In the genomic region with DNA sequence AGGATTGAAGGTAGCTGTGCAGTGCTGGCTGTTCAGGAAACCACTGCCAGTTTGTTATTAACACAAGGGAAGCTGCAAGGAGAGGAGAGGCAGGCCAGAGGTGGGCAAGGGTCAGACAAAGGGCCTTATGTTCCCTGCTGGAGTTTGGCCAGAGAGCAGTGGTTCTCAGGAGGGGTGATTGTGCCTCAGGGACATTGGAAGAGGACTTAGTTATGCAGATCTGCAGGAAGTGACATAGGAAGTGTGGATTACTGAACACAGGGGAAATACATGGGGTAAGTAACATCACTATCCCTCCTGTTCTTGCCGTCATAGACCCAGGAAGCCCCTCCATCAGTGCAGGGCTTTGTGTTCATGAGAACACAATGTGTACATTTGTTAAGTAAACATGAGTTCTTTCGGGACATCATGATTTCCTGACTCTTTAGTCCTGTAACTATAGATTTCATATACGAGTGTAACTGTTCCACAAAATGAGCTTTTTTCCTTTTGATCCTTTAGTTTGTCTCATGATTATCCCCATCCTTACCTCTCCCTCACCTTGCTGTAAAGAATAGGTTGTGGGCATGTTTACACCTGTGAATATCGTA, we compare ENCODE assay signal across 25 cellular contexts. TPM values are rescaled to one million over a fixed set of nuclear protein-coding genes. Genes with fewer than 3 reads are reported as not detected.
DNase-seq lines count a peak whose midpoint lies in the region; ATAC-seq, FAIRE-seq and TF ChIP-seq lines count a peak whose summit lies in the region.
"Had no signal": no experiment of that assay in that cellular context is flagged by ENCODE, and none has a peak within 500 bp of the region (broad histone marks: within the 10 kb centered on the region; RNA-seq: fewer than 3 reads in every experiment).

No MANE protein-coding gene starts in this region.

- H3K4me2 ChIP-seq in endothelial cell of umbilical vein (ENCODE audit: insufficient read depth, low read length) = no peak overlapping the region

- H4K20me1 ChIP-seq in endothelial cell of umbilical vein (replicated peaks; ENCODE audit: control insufficient read depth, extremely low read depth, insufficient read depth, low read length) = no peaks in the 10 kb centered on the region

- no peak for TF ChIP-seq EP300 in ovary (IDR thresholded peaks at IDR 0.05)

- POLR2A ChIA-PET in endothelial cell of umbilical vein (lab: Charles Lee) = no interaction called here

- H3K36me3 ChIP-seq in endothelial cell of umbilical vein (ENCODE audit: control insufficient read depth in 2 of 2, extremely low read depth in 1 of 2, insufficient read depth in 2 of 2, low read length in 2 of 2) (peaks cover 29 to 31% of the 10 kb centered on the region in 2 experiments), ovary (no peaks in the 10 kb centered on the region)

- TF ChIP-seq CTCF in endothelial cell of umbilical vein (IDR thresholded peaks at IDR 0.05; ENCODE audit: extremely low read depth in 1 of 2, insufficient read depth in 1 of 2, low read depth in 1 of 2, low read length in 2 of 2) (no peak), ovary (IDR thresholded peaks at IDR 0.05) (no peak)

- no peaks in the 10 kb centered on the region for H3K9me1 ChIP-seq in endothelial cell of umbilical vein (replicated peaks; ENCODE audit: control insufficient read depth, extremely low read depth, insufficient read depth, low read length)

- no peak for ATAC-seq in activated CD8-positive, alpha-beta memory T cell treated with anti-CD3 and anti-CD28 coated beads, Interleukin-2, amount 10 ng/mL, durations not matched to agents 7 days and 5 days
- ATAC-seq in stimulated activated memory B cell treated with anti-CD40 and anti-IgM and Interleukin-4, amounts not matched to agents 10 μg/mL and 1 μg/mL and 100 μg/mL, for 72 hours = no peak
- ATAC-seq: K562, left cardiac atrium, mucosa of descending colon, pancreas, PC-3 had no signal

- H3K27ac Mint-ChIP-seq in activated CD8-positive, alpha-beta memory T cell treated with anti-CD3 and anti-CD28 coated beads, Interleukin-2, amount 10 ng/mL, durations not matched to agents 7 days and 5 days = peak overlapping the region; percentile 50
- H3K27ac Mint-ChIP-seq in stimulated activated memory B cell treated with anti-CD40 and anti-IgM and Interleukin-4, amounts not matched to agents 10 μg/mL and 1 μg/mL and 100 μg/mL, for 72 hours = peak overlapping the region; percentile 1
- H3K27ac Mint-ChIP-seq: type B pancreatic cell had no signal

- H2AFZ ChIP-seq in endothelial cell of umbilical vein (ENCODE audit: low read depth, low read length) = no peak overlapping the region

- H3K27me3 Mint-ChIP-seq in activated CD8-positive, alpha-beta memory T cell treated with anti-CD3 and anti-CD28 coated beads, Interleukin-2, amount 10 ng/mL, durations not matched to agents 7 days and 5 days = no peaks in the 10 kb centered on the region
- no peaks in the 10 kb centered on the region for H3K27me3 Mint-ChIP-seq in stimulated activated memory B cell treated with anti-CD40 and anti-IgM and Interleukin-4, amounts not matched to agents 10 μg/mL and 1 μg/mL and 100 μg/mL, for 72 hours
- H3K27me3 Mint-ChIP-seq: type B pancreatic cell had no signal

- H3K9ac ChIP-seq in endothelial cell of umbilical vein (replicated peaks; ENCODE audit: extremely low read depth, insufficient read depth, low read length) = no peak overlapping the region

- FAIRE-seq in endothelial cell of umbilical vein (lab: Jason Lieb, UNC) = no peak
- FAIRE-seq: A204.1, K562, pancreas, small intestine, TTC549 had no signal

- WGBS in ovary, 3 donors = 74 to 79% (median 79%) methylated on average over 4 of the region's 4 CpGs

- peaks cover 24% of the 10 kb centered on the region for H3K79me2 ChIP-seq in endothelial cell of umbilical vein (ENCODE audit: control insufficient read depth, insufficient read depth, low read length)

- H3K4me3 Mint-ChIP-seq in activated CD8-positive, alpha-beta memory T cell treated with anti-CD3 and anti-CD28 coated beads, Interleukin-2, amount 10 ng/mL, durations not matched to agents 7 days and 5 days = no peak overlapping the region
- H3K4me3 Mint-ChIP-seq in stimulated activated memory B cell treated with anti-CD40 and anti-IgM and Interleukin-4, amounts not matched to agents 10 μg/mL and 1 μg/mL and 100 μg/mL, for 72 hours = no peak overlapping the region
- H3K4me3 Mint-ChIP-seq: type B pancreatic cell had no signal

- in situ Hi-C loops in SK-MEL-5 (cut with HindIII; ENCODE audit: low pct_unique_long_range_greater_than_20kb, low sequenced_read_pairs) = no loop called here

- peak overlapping the region; percentile 7 for H3K27ac ChIP-seq in endothelial cell of umbilical vein (ENCODE audit: insufficient read depth, low read depth, low read length)
- H3K27ac ChIP-seq in ovary = no peak overlapping the region
- H3K27ac ChIP-seq: pancreas had no signal

- H3K27me3 ChIP-seq in endothelial cell of umbilical vein (ENCODE audit: control insufficient read depth in 2 of 2, insufficient read depth in 2 of 2, low read length in 2 of 2) (no peaks in the 10 kb centered on the region), ovary (no peaks in the 10 kb centered on the region)
- H3K27me3 ChIP-seq: pancreas had no signal

- peaks cover 38% of the 10 kb centered on the region for H3K36me3 Mint-ChIP-seq in activated CD8-positive, alpha-beta memory T cell treated with anti-CD3 and anti-CD28 coated beads, Interleukin-2, amount 10 ng/mL, durations not matched to agents 7 days and 5 days
- peaks cover 37% of the 10 kb centered on the region for H3K36me3 Mint-ChIP-seq in stimulated activated memory B cell treated with anti-CD40 and anti-IgM and Interleukin-4, amounts not matched to agents 10 μg/mL and 1 μg/mL and 100 μg/mL, for 72 hours

- no peaks in the 10 kb centered on the region for H3K9me3 Mint-ChIP-seq in activated CD8-positive, alpha-beta memory T cell treated with anti-CD3 and anti-CD28 coated beads, Interleukin-2, amount 10 ng/mL, durations not matched to agents 7 days and 5 days (ENCODE audit: low read depth)
- H3K9me3 Mint-ChIP-seq in stimulated activated memory B cell treated with anti-CD40 and anti-IgM and Interleukin-4, amounts not matched to agents 10 μg/mL and 1 μg/mL and 100 μg/mL, for 72 hours = no peaks in the 10 kb centered on the region
- H3K9me3 Mint-ChIP-seq: brain, type B pancreatic cell had no signal

- CTCF ChIA-PET in activated CD8-positive, alpha-beta memory T cell treated with anti-CD3 and anti-CD28 coated beads, Interleukin-2, amount 10 ng/mL, durations not matched to agents 7 days and 5 days (lab: Charles Lee) = interaction anchor here (1.0 to 1.2 kb wide), 3 partner anchors 11 to 154 kb away, joined by 4 to 5 read pairs (median 4); no protein-coding TSS in a partner anchor
- CTCF ChIA-PET in endothelial cell of umbilical vein (lab: Charles Lee) = no interaction called here

- H3K9me3 ChIP-seq in endothelial cell of umbilical vein (replicated peaks; ENCODE audit: control insufficient read depth, insufficient read depth, low read length) (no peaks in the 10 kb centered on the region), ovary (no peaks in the 10 kb centered on the region)
- H3K9me3 ChIP-seq: mucosa of descending colon, pancreas had no signal

- dilution Hi-C loops in endothelial cell of umbilical vein (cut with MboI; ENCODE audit: extremely low pct_ligation_motif_present, low sequenced_read_pairs) = no loop called here

- H3K4me1 ChIP-seq in endothelial cell of umbilical vein (ENCODE audit: control insufficient read depth, extremely low read depth, insufficient read depth, low read length) = peaks cover 10% of the 10 kb centered on the region
- no peaks in the 10 kb centered on the region for H3K4me1 ChIP-seq in ovary (ENCODE audit: insufficient read depth)

- BruUV-seq in endothelial cell of umbilical vein (replicated peaks; lab: Mats Ljungman, UMichigan) = no TSS peak

- TF ChIP-seq POLR2A in endothelial cell of umbilical vein (IDR thresholded peaks at IDR 0.05; ENCODE audit: low read depth, low read length) (no peak), ovary (IDR thresholded peaks at IDR 0.05) (no peak)

- H3K4me1 Mint-ChIP-seq in activated CD8-positive, alpha-beta memory T cell treated with anti-CD3 and anti-CD28 coated beads, Interleukin-2, amount 10 ng/mL, durations not matched to agents 7 days and 5 days = peaks cover 33% of the 10 kb centered on the region
- peaks cover 17% of the 10 kb centered on the region for H3K4me1 Mint-ChIP-seq in stimulated activated memory B cell treated with anti-CD40 and anti-IgM and Interleukin-4, amounts not matched to agents 10 μg/mL and 1 μg/mL and 100 μg/mL, for 72 hours

- no peak overlapping the region for H3K4me3 ChIP-seq in endothelial cell of umbilical vein (replicated peaks in 1 of 3; ENCODE audit: insufficient read depth in 1 of 3, low read depth in 1 of 3, low read length in 3 of 3)
- no peak overlapping the region for H3K4me3 ChIP-seq in ovary
- H3K4me3 ChIP-seq: K562, mucosa of descending colon, pancreas had no signal

- no peak for DNase-seq in activated CD8-positive, alpha-beta memory T cell treated with anti-CD3 and anti-CD28 coated beads, Interleukin-2, amount 10 ng/mL, durations not matched to agents 7 days and 5 days
- DNase-seq in activated CD8-positive, alpha-beta memory T cell treated with anti-CD3 and anti-CD28 coated beads, Interleukin-2, amount 50 U/mL, for 4 hours = no peak
- DNase-seq in SK-MEL-5 (ENCODE audit: low read depth, low spot score) (peak; percentile 100), endothelial cell of umbilical vein (ENCODE audit: low read depth, low spot score) (no peak), NCI-H526 treated with DMSO at 0.1 percent for 48 hours (lab: John Stamatoyannopoulos, UW) (no peak), cerebellar nuclear complex (lab: John Stamatoyannopoulos, UW) (no peak), ovary (no peak)
- DNase-seq: activated CD4-positive, alpha-beta T cell treated with anti-CD3 and anti-CD28 coated beads, Interleukin-2, amount 50 U/mL, for 48 hours; activated effector memory CD4-positive, alpha-beta T cell treated with Interleukin-2 at 50 U/mL for 16 hours; effector CD8-positive, alpha-beta T cell; hippocampal formation; left cardiac atrium; mucosa of descending colon; NCI-H1105; NCI-H2107; NCI-H526; pancreas; PC-3; small intestine had no signal

- intact Hi-C loops in endothelial cell of umbilical vein (cut with micrococcal nuclease) (loop anchor here (5.0 kb wide), 1 partner anchor 1367 kb away; no protein-coding TSS in a partner anchor), ovary (cut with DNase I) (loop anchor here in 1 of 4 donors (10.0 kb wide), 1 partner anchor 95 kb away; no protein-coding TSS in a partner anchor)

RNA-seq across cellular contexts. Expression of a gene that starts 5.9 kb away (rescaled TPM):
- 10 to 100 TPM; 17.5 to 22.6 TPM for total RNA-seq in activated CD8-positive, alpha-beta memory T cell treated with anti-CD3 and anti-CD28 coated beads, Interleukin-2, amount 10 ng/mL, durations not matched to agents 7 days and 5 days
- 138 and 163 TPM in 2 replicates for total RNA-seq in SK-MEL-5 (2014; rRNA removed; shearing (Covaris generic))
- polyA plus RNA-seq in SK-MEL-5 (2015; cell fraction: cytosol; rRNA removed) = 145 and 177 TPM in 2 replicates
- 65.0 and 70.4 TPM in 2 replicates for polyA plus RNA-seq in SK-MEL-5 (2015; cell fraction: nucleus; rRNA removed)
- total RNA-seq in endothelial cell of umbilical vein (24.2 and 28.5 TPM in 2 replicates), ovary (10 to 100 TPM in 5 of 7 donors, 1 to 10 TPM in 2; 7.3 to 25.2 (median 18.4) TPM)
- polyA plus RNA-seq in endothelial cell of umbilical vein (21.4 and 23.4 TPM in 2 replicates), ovary (10 to 100 TPM in 1 of 2 donors, 1 to 10 TPM in 1; 8.2 to 23.4 TPM)
- 27.3 and 34.9 TPM in 2 replicates for polyA plus RNA-seq in endothelial cell of umbilical vein (2011; cell fraction: cytosol; rRNA removed)
- polyA plus RNA-seq in endothelial cell of umbilical vein (2011; cell fraction: nucleus; rRNA removed) = 20.3 and 27.4 TPM in 2 replicates
- 25.5 and 32.5 TPM in 2 replicates for polyA plus RNA-seq in endothelial cell of umbilical vein (2012)
- 23.4 and 38.2 TPM in 2 replicates for polyA minus RNA-seq in endothelial cell of umbilical vein
- polyA minus RNA-seq in endothelial cell of umbilical vein (2011; cell fraction: cytosol; rRNA and poly(A)+ RNA removed) = 4.9 TPM
- 9.4 and 9.9 TPM in 2 replicates for polyA minus RNA-seq in endothelial cell of umbilical vein (2011; cell fraction: nucleus; rRNA and poly(A)+ RNA removed)

RNA-seq across cellular contexts. Expression of a gene that starts 6.0 kb away (rescaled TPM):
- total RNA-seq in activated CD8-positive, alpha-beta memory T cell treated with anti-CD3 and anti-CD28 coated beads, Interleukin-2, amount 10 ng/mL, durations not matched to agents 7 days and 5 days = 10 to 100 TPM; 39.3 to 41.2 TPM
- 351 and 357 TPM in 2 replicates for total RNA-seq in SK-MEL-5 (2014; rRNA removed; shearing (Covaris generic))
- 220 and 265 TPM in 2 replicates for polyA plus RNA-seq in SK-MEL-5 (2015; cell fraction: cytosol; rRNA removed)
- polyA plus RNA-seq in SK-MEL-5 (2015; cell fraction: nucleus; rRNA removed) = 1,506 and 1,696 TPM in 2 replicates
- total RNA-seq in endothelial cell of umbilical vein = 29.7 and 34.9 TPM in 2 replicates
- polyA plus RNA-seq in endothelial cell of umbilical vein = 25.8 and 28.4 TPM in 2 replicates
- 22.0 and 26.5 TPM in 2 replicates for polyA plus RNA-seq in endothelial cell of umbilical vein (2011; cell fraction: cytosol; rRNA removed)
- polyA plus RNA-seq in endothelial cell of umbilical vein (2011; cell fraction: nucleus; rRNA removed) = 122 and 129 TPM in 2 replicates
- polyA plus RNA-seq in endothelial cell of umbilical vein (2012) = 15.7 and 18.9 TPM in 2 replicates
- polyA minus RNA-seq in endothelial cell of umbilical vein = 34.4 and 39.2 TPM in 2 replicates
- polyA minus RNA-seq in endothelial cell of umbilical vein (2011; cell fraction: cytosol; rRNA and poly(A)+ RNA removed) = 9.0 TPM
- polyA minus RNA-seq in endothelial cell of umbilical vein (2011; cell fraction: nucleus; rRNA and poly(A)+ RNA removed) = 42.7 and 59.2 TPM in 2 replicates
- total RNA-seq in ovary = 10 to 100 TPM; 24.1 to 37.8 (median 34.0) TPM
- polyA plus RNA-seq in ovary = 10 to 100 TPM; 18.9 to 27.5 TPM

RNA-seq across cellular contexts. Expression of a gene that starts 22.7 kb away (rescaled TPM):
- 10 to 100 TPM; 58.0 to 64.8 TPM for total RNA-seq in activated CD8-positive, alpha-beta memory T cell treated with anti-CD3 and anti-CD28 coated beads, Interleukin-2, amount 10 ng/mL, durations not matched to agents 7 days and 5 days
- total RNA-seq in SK-MEL-5 (2014; rRNA removed; shearing (Covaris generic)) = 41.1 and 42.6 TPM in 2 replicates
- polyA plus RNA-seq in SK-MEL-5 (2015; cell fraction: cytosol; rRNA removed) = 23.7 and 24.3 TPM in 2 replicates
- polyA plus RNA-seq in SK-MEL-5 (2015; cell fraction: nucleus; rRNA removed) = 96.8 and 123 TPM in 2 replicates
- total RNA-seq in endothelial cell of umbilical vein (49.8 and 54.9 TPM in 2 replicates), ovary (10 to 100 TPM; 10.8 to 31.0 (median 26.3) TPM)
- polyA plus RNA-seq in endothelial cell of umbilical vein (33.5 and 35.7 TPM in 2 replicates), ovary (10 to 100 TPM; 14.0 to 28.9 TPM)
- polyA plus RNA-seq in endothelial cell of umbilical vein (2011; cell fraction: cytosol; rRNA removed) = 32.5 and 33.3 TPM in 2 replicates
- polyA plus RNA-seq in endothelial cell of umbilical vein (2011; cell fraction: nucleus; rRNA removed) = 68.4 and 94.4 TPM in 2 replicates
- 25.4 and 28.8 TPM in 2 replicates for polyA plus RNA-seq in endothelial cell of umbilical vein (2012)
- polyA minus RNA-seq in endothelial cell of umbilical vein = 48.9 and 65.7 TPM in 2 replicates
- polyA minus RNA-seq in endothelial cell of umbilical vein (2011; cell fraction: cytosol; rRNA and poly(A)+ RNA removed) = 20.1 TPM
- 53.7 and 54.0 TPM in 2 replicates for polyA minus RNA-seq in endothelial cell of umbilical vein (2011; cell fraction: nucleus; rRNA and poly(A)+ RNA removed)
